Comparison of ENCODE assay signal across 1 cellular context in the genomic region with DNA sequence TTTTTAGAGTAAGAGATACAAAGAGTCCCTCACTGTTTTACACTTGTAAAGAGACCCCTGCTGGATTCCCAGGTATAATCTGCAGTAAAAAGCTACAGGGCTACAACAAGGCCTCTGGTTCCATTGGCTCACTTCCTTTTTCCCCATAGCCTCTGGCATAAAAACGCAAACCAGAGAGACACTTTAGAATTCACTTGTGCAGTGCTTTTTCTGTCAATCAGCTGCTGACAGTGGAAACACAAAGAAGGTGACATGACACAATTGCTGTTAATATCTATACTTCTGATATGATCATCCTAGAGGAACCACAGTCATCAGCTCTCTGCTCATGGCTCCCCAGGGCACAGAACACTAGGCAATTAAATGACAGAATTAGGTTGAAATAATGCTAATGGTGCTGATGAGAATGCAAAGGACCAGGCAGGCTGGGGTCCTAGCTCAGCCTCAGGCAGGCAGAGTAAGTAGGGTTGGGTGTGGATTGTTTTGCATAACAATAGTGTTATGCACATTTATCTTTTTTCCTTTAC.
TF ChIP-seq lines count a peak whose summit lies in the region.

No MANE protein-coding gene starts in this region.

TF ChIP-seq in SK-N-SH, 30 proteins besides CTCF, POLR2A, EP300 and RAD21 (continued from another document):
- TF ChIP-seq, protein P1, sequence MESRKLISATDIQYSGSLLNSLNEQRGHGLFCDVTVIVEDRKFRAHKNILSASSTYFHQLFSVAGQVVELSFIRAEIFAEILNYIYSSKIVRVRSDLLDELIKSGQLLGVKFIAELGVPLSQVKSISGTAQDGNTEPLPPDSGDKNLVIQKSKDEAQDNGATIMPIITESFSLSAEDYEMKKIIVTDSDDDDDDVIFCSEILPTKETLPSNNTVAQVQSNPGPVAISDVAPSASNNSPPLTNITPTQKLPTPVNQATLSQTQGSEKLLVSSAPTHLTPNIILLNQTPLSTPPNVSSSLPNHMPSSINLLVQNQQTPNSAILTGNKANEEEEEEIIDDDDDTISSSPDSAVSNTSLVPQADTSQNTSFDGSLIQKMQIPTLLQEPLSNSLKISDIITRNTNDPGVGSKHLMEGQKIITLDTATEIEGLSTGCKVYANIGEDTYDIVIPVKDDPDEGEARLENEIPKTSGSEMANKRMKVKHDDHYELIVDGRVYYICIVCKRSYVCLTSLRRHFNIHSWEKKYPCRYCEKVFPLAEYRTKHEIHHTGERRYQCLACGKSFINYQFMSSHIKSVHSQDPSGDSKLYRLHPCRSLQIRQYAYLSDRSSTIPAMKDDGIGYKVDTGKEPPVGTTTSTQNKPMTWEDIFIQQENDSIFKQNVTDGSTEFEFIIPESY (IDR thresholded peaks at IDR 0.05; ENCODE audit: borderline replicate concordance, low read depth), result no peak
- TF ChIP-seq, protein P2, sequence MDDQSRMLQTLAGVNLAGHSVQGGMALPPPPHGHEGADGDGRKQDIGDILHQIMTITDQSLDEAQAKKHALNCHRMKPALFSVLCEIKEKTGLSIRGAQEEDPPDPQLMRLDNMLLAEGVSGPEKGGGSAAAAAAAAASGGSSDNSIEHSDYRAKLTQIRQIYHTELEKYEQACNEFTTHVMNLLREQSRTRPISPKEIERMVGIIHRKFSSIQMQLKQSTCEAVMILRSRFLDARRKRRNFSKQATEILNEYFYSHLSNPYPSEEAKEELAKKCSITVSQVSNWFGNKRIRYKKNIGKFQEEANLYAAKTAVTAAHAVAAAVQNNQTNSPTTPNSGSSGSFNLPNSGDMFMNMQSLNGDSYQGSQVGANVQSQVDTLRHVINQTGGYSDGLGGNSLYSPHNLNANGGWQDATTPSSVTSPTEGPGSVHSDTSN (IDR thresholded peaks at IDR 0.05), result no peak
- TF ChIP-seq FOSL2 (IDR thresholded peaks at IDR 0.05; ENCODE audit: borderline replicate concordance, low read depth) (no peak), GATA2 (CRISPR knock-in tag; IDR thresholded peaks at IDR 0.05) (peak; percentile 64; the same call in 1 of the 2 replicates), CHD2 (IDR thresholded peaks at IDR 0.05; ENCODE audit: low read length, partially characterized antibody) (peak; percentile 17)
- TF ChIP-seq, protein P3, sequence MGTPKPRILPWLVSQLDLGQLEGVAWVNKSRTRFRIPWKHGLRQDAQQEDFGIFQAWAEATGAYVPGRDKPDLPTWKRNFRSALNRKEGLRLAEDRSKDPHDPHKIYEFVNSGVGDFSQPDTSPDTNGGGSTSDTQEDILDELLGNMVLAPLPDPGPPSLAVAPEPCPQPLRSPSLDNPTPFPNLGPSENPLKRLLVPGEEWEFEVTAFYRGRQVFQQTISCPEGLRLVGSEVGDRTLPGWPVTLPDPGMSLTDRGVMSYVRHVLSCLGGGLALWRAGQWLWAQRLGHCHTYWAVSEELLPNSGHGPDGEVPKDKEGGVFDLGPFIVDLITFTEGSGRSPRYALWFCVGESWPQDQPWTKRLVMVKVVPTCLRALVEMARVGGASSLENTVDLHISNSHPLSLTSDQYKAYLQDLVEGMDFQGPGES (IDR thresholded peaks at IDR 0.05; ENCODE audit: low read depth, low read length), result no peak
